11 cellular contexts compared by ENCODE assay signal in the genomic region with DNA sequence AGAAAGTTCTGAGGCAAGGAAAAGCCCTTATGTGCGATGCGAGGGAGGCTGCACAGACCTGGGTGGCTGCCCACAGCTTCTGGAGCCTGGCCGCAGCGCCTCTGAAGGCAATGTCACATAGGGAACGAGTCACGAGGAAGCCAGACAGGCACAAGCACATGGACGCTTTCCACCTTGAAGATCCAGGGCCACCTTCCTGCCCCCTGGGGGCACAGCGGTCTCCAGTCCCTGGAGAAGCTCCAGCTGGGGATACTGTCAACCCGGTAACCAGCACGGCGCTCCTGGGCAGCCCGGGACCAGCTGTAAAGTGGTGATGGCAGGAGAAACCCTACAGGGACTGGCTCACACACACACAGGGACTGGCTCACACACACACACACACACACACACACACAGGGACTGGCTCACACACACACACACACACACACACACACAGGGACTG.
DNase-seq lines count a peak whose midpoint lies in the region; ATAC-seq and TF ChIP-seq lines count a peak whose summit lies in the region.
"Had no signal": no experiment of that assay in that cellular context is flagged by ENCODE, and none has a peak within 500 bp of the region (broad histone marks: within the 10 kb centered on the region; RNA-seq: fewer than 3 reads in every experiment).

No MANE protein-coding gene starts in this region.

- H3K36me3 Mint-ChIP-seq in brain: no peaks in the 10 kb centered on the region

- DNase-seq in HFF-Myc (ENCODE audit: extremely low read depth, low read depth): peak; percentile 5
- peak; percentile 50 for DNase-seq in kidney tubule cell (ENCODE audit: low spot score)
- no peak for DNase-seq in suprapubic skin (ENCODE audit: low spot score in 2 of 2)
- no peak for DNase-seq in cerebellar nuclear complex (lab: John Stamatoyannopoulos, UW)
- no peak for DNase-seq in GM13977 (ENCODE audit: low spot score)
- DNase-seq in stimulated activated naive CD8-positive, alpha-beta T cell treated with anti-CD3 and anti-CD28 coated beads, Interleukin-15, amount 100 ng/mL, for 72 hours: no peak
- DNase-seq: activated B cell treated with CpG ODN at 0.5 μM for 24 hours, NCI-H2171 treated with DMSO at 0.1 percent for 48 hours had no signal

- no peaks in the 10 kb centered on the region for H3K4me1 ChIP-seq in suprapubic skin

- peaks cover 10% of the 10 kb centered on the region for H3K27me3 Mint-ChIP-seq in brain
- H3K27me3 Mint-ChIP-seq in stimulated activated naive CD8-positive, alpha-beta T cell treated with anti-CD3 and anti-CD28 coated beads, Interleukin-15, amount 100 ng/mL, for 72 hours: no peaks in the 10 kb centered on the region
- H3K27me3 Mint-ChIP-seq: activated B cell treated with CpG ODN at 0.5 μM for 24 hours had no signal

- no peak overlapping the region for H3K27ac ChIP-seq in suprapubic skin

- peak overlapping the region; percentile 23 to 86 (median 66) for H3K4me3 Mint-ChIP-seq in brain
- no peak overlapping the region for H3K4me3 Mint-ChIP-seq in stimulated activated naive CD8-positive, alpha-beta T cell treated with anti-CD3 and anti-CD28 coated beads, Interleukin-15, amount 100 ng/mL, for 72 hours
- H3K4me3 Mint-ChIP-seq: activated B cell treated with CpG ODN at 0.5 μM for 24 hours had no signal

- no peak for TF ChIP-seq POLR2A in suprapubic skin (IDR thresholded peaks at IDR 0.05)

- no peak for ATAC-seq in HG02970 (IDR thresholded peaks at IDR 0.05; ENCODE audit: low FRiP score, unreplicated experiment)
- ATAC-seq in stimulated activated naive CD8-positive, alpha-beta T cell treated with anti-CD3 and anti-CD28 coated beads, Interleukin-15, amount 100 ng/mL, for 72 hours: no peak
- ATAC-seq: GM12878 had no signal

- no peak for TF ChIP-seq EP300 in suprapubic skin (IDR thresholded peaks at IDR 0.05)

- H3K36me3 ChIP-seq in suprapubic skin: no peaks in the 10 kb centered on the region

- in situ Hi-C loops in GM13977 (cut with MboI; ENCODE audit: low pct_unique_long_range_greater_than_20kb, low sequenced_read_pairs, unreplicated experiment): no loop called here

- WGBS in suprapubic skin: 28% methylated on average over 11 of the region's 12 CpGs

- peak overlapping the region; percentile 84 to 93 (median 90) for H3K27ac Mint-ChIP-seq in brain
- H3K27ac Mint-ChIP-seq in stimulated activated naive CD8-positive, alpha-beta T cell treated with anti-CD3 and anti-CD28 coated beads, Interleukin-15, amount 100 ng/mL, for 72 hours: no peak overlapping the region
- H3K27ac Mint-ChIP-seq: activated B cell treated with CpG ODN at 0.5 μM for 24 hours had no signal

- H3K4me1 Mint-ChIP-seq in brain: peaks cover 36% of the 10 kb centered on the region
- no peaks in the 10 kb centered on the region for H3K4me1 Mint-ChIP-seq in stimulated activated naive CD8-positive, alpha-beta T cell treated with anti-CD3 and anti-CD28 coated beads, Interleukin-15, amount 100 ng/mL, for 72 hours
- H3K4me1 Mint-ChIP-seq: activated B cell treated with CpG ODN at 0.5 μM for 24 hours had no signal

- peak overlapping the region; percentile 30 for H3K4me3 ChIP-seq in HFF-Myc (replicated peaks; ENCODE audit: low read depth, low read length)
- H3K4me3 ChIP-seq in suprapubic skin: peak overlapping the region; percentile 26
- H3K4me3 ChIP-seq: GM12878 had no signal

- H3K9me3 ChIP-seq in suprapubic skin: no peaks in the 10 kb centered on the region

- no peak for TF ChIP-seq CTCF in HFF-Myc (IDR thresholded peaks at IDR 0.05; ENCODE audit: low read depth, low read length, missing control alignments)
- no peak for TF ChIP-seq CTCF in brain (conservative IDR thresholded peaks at IDR 0.05)
- TF ChIP-seq CTCF in suprapubic skin (IDR thresholded peaks at IDR 0.05): no peak
- no peak for TF ChIP-seq CTCF in GM13977 (IDR thresholded peaks at IDR 0.05; ENCODE audit: extremely low read depth, insufficient read depth, missing control alignments)

- H3K9me3 Mint-ChIP-seq in brain: peaks cover 11 to 17% (median 15%) of the 10 kb centered on the region in 5 experiments
- H3K9me3 Mint-ChIP-seq in stimulated activated naive CD8-positive, alpha-beta T cell treated with anti-CD3 and anti-CD28 coated beads, Interleukin-15, amount 100 ng/mL, for 72 hours: peaks cover 11 to 13% of the 10 kb centered on the region in 2 donors

- peaks cover 3% of the 10 kb centered on the region for H3K27me3 ChIP-seq in suprapubic skin

Comparison
In these comparisons a context has a peak if more than half of its experiments do, and no peak if none do; other contexts are left out.
1. DNase-seq: peak in HFF-Myc (single experiment) and kidney tubule cell (single experiment); none in suprapubic skin (0 of 2), cerebellar nuclear complex (0 of 2), GM13977 (single experiment) and stimulated activated naive CD8-positive, alpha-beta T cell treated with anti-CD3 and anti-CD28 coated beads, Interleukin-15, amount 100 ng/mL, for 72 hours (0 of 2).
2. H3K27ac Mint-ChIP-seq: peak in brain (5 of 5); none in stimulated activated naive CD8-positive, alpha-beta T cell treated with anti-CD3 and anti-CD28 coated beads, Interleukin-15, amount 100 ng/mL, for 72 hours (0 of 2).
3. H3K4me3 Mint-ChIP-seq: peak in brain (5 of 5); none in stimulated activated naive CD8-positive, alpha-beta T cell treated with anti-CD3 and anti-CD28 coated beads, Interleukin-15, amount 100 ng/mL, for 72 hours (0 of 2).